Comparison of ENCODE assay signal across 2 cellular contexts in genomic region chr2:233707979-233708644, GRCh38.
A peak's percentile ranks its signal among the peaks of the same experiment; 100 is the strongest.
TF ChIP-seq lines count a peak whose summit lies in the region.

No MANE protein-coding gene starts in this region.

TF ChIP-seq in SK-N-SH treated with all-trans-retinoic acid at 6 μM for 48 hours, 23 proteins besides CTCF, POLR2A, EP300 and RAD21:
- TF ChIP-seq POU6F1 (CRISPR knock-in tag; IDR thresholded peaks at IDR 0.05; ENCODE audit: borderline replicate concordance, low read depth) (no peak), ISL1 (CRISPR knock-in tag; IDR thresholded peaks at IDR 0.05) (0 out of 2 replicates have a peak, but pooled peaks have one; percentile 17), ESRRG (CRISPR knock-in tag; IDR thresholded peaks at IDR 0.05) (no peak)
TF ChIP-seq in SK-N-SH treated with all-trans-retinoic acid at 6 μM for 48 hours: peak in this region for 1.

TF ChIP-seq in SK-N-SH, 30 proteins besides CTCF, POLR2A, EP300 and RAD21 (continued from another document):
- no peak for TF ChIP-seq FOSL2 (IDR thresholded peaks at IDR 0.05; ENCODE audit: borderline replicate concordance, low read depth)
- TF ChIP-seq NRF1 (IDR thresholded peaks at IDR 0.05; ENCODE audit: low read depth, low read length): no peak
- no peak for TF ChIP-seq SIN3A (IDR thresholded peaks at IDR 0.05; ENCODE audit: borderline replicate concordance, low read depth, low read length)
- no peak for TF ChIP-seq JUND (IDR thresholded peaks at IDR 0.05)
- no peak for TF ChIP-seq TAF1 (IDR thresholded peaks at IDR 0.05; ENCODE audit: borderline replicate concordance, low read depth, low read length)
- no peak for TF ChIP-seq IRF3 (IDR thresholded peaks at IDR 0.05; ENCODE audit: low read depth, low read length)
- TF ChIP-seq FOXJ3 (CRISPR knock-in tag; IDR thresholded peaks at IDR 0.05): no peak
- no peak for TF ChIP-seq FOXM1 (IDR thresholded peaks at IDR 0.05; ENCODE audit: low read depth)
- no peak for TF ChIP-seq MXI1 (IDR thresholded peaks at IDR 0.05; ENCODE audit: low read depth, low read length)
- TF ChIP-seq SMC3 (IDR thresholded peaks at IDR 0.05; ENCODE audit: low read depth, low read length): no peak
- TF ChIP-seq ZBTB33 (IDR thresholded peaks at IDR 0.05; ENCODE audit: borderline replicate concordance, low read depth): no peak
- TF ChIP-seq PBX3 (IDR thresholded peaks at IDR 0.05): no peak
- no peak for TF ChIP-seq EZH2phosphoT487 (IDR thresholded peaks at IDR 0.05; ENCODE audit: borderline replicate concordance, low read depth)
- no peak for TF ChIP-seq ELF1 (IDR thresholded peaks at IDR 0.05)
- TF ChIP-seq TCF12 (IDR thresholded peaks at IDR 0.05): no peak
